ENCODE assay signal across 15 cellular contexts in the genomic region with DNA sequence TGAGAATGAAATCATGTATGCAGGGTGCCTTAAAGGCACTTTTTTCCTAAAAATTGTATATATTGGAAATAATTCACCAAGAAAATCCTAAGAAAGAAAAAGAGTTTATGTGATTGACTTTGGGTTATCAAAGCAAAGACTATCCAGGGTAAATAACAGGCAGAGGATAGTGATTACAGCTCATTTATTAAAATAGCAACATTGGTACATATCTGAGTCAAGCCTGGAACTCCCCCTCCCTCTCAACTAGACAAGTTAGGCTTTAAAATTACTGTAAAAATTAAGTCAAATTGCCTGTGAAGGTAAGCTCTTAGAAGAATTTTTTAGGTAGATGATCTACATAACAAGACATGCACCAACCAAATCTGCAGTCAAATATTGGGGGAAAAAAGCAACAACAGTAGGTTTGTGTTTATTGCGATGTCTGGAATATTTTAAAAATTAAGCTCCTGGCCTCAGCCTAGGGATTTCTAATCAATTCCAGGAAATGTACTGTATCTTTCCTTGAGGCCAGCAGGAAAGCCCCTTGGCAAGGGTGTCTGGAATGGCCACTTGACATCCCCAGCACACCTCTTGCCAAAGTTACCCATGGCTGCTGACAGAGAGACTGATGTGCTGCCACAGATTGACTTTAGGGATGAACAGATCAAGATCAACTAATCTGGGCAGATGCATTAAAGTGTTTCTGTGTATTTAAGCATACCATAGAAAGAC. TPM values are rescaled to one million over a fixed set of nuclear protein-coding genes. Genes with fewer than 3 reads are reported as not detected.
A peak's percentile ranks its signal among the peaks of the same experiment; 100 is the strongest.
DNase-seq lines count a peak whose midpoint lies in the region; ATAC-seq and TF ChIP-seq lines count a peak whose summit lies in the region.
"Had no signal": no experiment of that assay in that cellular context is flagged by ENCODE, and none has a peak within 500 bp of the region (broad histone marks: within the 10 kb centered on the region; RNA-seq: fewer than 3 reads in every experiment).

No MANE protein-coding gene starts in this region.

- CTCF ChIA-PET in T-cell (lab: Charles Lee) = interaction anchor here (0.6 to 3.5 kb wide), 10 partner anchors 10 to 98 kb away, joined by 3 to 26 read pairs (median 4); a partner anchor contains a TSS

- peak; percentile 67 for DNase-seq in activated CD4-positive, alpha-beta T cell treated with anti-CD3 and anti-CD28 coated beads, Interleukin-2, amount 10 ng/mL, durations not matched to agents 24 days and 14 days
- no peak for DNase-seq in activated CD4-positive, alpha-beta T cell treated with anti-CD3 and anti-CD28 coated beads for 48 hours
- DNase-seq in T-cell (no peak), naive B cell (no peak), NCI-H2081 treated with DMSO at 0.1 percent for 48 hours (lab: John Stamatoyannopoulos, UW) (no peak), NCI-H2107 (lab: John Stamatoyannopoulos, UW) (no peak), GM13976 (ENCODE audit: low spot score) (no peak)
- DNase-seq: DMS53; mucosa of descending colon; NCI-H1694; NCI-H526 treated with DMSO at 0.1 percent for 48 hours; SHP77; stimulated activated CD4-positive, alpha-beta T cell treated with anti-CD3 and anti-CD28 coated beads, Interleukin-12 subunit alpha, Interleukin-12 subunit beta, amount 100 ng/mL, for 4 hours; upper lobe of left lung had no signal

- peak overlapping the region; percentile 69 for H3K4me3 Mint-ChIP-seq in activated CD4-positive, alpha-beta T cell treated with anti-CD3 and anti-CD28 coated beads, Interleukin-2, amount 10 ng/mL, durations not matched to agents 24 days and 14 days
- H3K4me3 Mint-ChIP-seq in T-cell (peak overlapping the region; percentile 57 to 76 (median 71)), naive B cell (peak overlapping the region in 6 of 8 donors; percentile 8 to 76 (median 61))

- in situ Hi-C loops in GM13976 (cut with MboI; ENCODE audit: low sequenced_read_pairs, unreplicated experiment) = no loop called here

- ATAC-seq in GM19351 (IDR thresholded peaks at IDR 0.05; ENCODE audit: unreplicated experiment) (peak; percentile 31), T-cell (replicated peaks in 1 of 4) (no peak), naive B cell (ENCODE audit: low read depth in 2 of 2) (no peak)
- ATAC-seq: mucosa of descending colon had no signal

- TF ChIP-seq CTCF in GM13976 (IDR thresholded peaks at IDR 0.05; ENCODE audit: borderline replicate concordance, control extremely low read depth, extremely low read depth, insufficient read depth, missing control alignments) = no peak

- intact Hi-C loops in activated CD4-positive, alpha-beta T cell treated with anti-CD3 and anti-CD28 coated beads, Interleukin-2, amount 10 ng/mL, durations not matched to agents 24 days and 14 days (cut with micrococcal nuclease) = loop anchor here (1.0 to 5.0 kb wide), 3 partner anchors 56 to 909 kb away; no protein-coding TSS in a partner anchor

- H3K27ac Mint-ChIP-seq in activated CD4-positive, alpha-beta T cell treated with anti-CD3 and anti-CD28 coated beads, Interleukin-2, amount 10 ng/mL, durations not matched to agents 24 days and 14 days = peak overlapping the region; percentile 90
- H3K27ac Mint-ChIP-seq in T-cell = peak overlapping the region; percentile 92 to 93
- H3K27ac Mint-ChIP-seq in naive B cell = peak overlapping the region in 1 of 6 donors; percentile 49

- peaks cover 5% of the 10 kb centered on the region for H3K36me3 Mint-ChIP-seq in activated CD4-positive, alpha-beta T cell treated with anti-CD3 and anti-CD28 coated beads, Interleukin-2, amount 10 ng/mL, durations not matched to agents 24 days and 14 days (ENCODE audit: low read depth)
- H3K36me3 Mint-ChIP-seq in T-cell (peaks cover 6% of the 10 kb centered on the region), naive B cell (peaks cover 0 to 8% of the 10 kb centered on the region in 2 donors)

- H3K4me1 Mint-ChIP-seq in activated CD4-positive, alpha-beta T cell treated with anti-CD3 and anti-CD28 coated beads, Interleukin-2, amount 10 ng/mL, durations not matched to agents 24 days and 14 days = peaks cover 51% of the 10 kb centered on the region
- H3K4me1 Mint-ChIP-seq in T-cell (peaks cover 60 to 63% (median 61%) of the 10 kb centered on the region in 3 donors), naive B cell (peaks cover 15 to 27% (median 24%) of the 10 kb centered on the region in 3 donors)

- POLR2A ChIA-PET in T-cell (lab: Charles Lee) = interaction anchor here (0.5 to 3.2 kb wide), 9 partner anchors 17 to 326 kb away, joined by 3 to 16 read pairs (median 6); a partner anchor contains a TSS

- no peaks in the 10 kb centered on the region for H3K27me3 Mint-ChIP-seq in activated CD4-positive, alpha-beta T cell treated with anti-CD3 and anti-CD28 coated beads, Interleukin-2, amount 10 ng/mL, durations not matched to agents 24 days and 14 days
- H3K27me3 Mint-ChIP-seq in T-cell (no peaks in the 10 kb centered on the region), naive B cell (peaks cover 0 to 8% (median 0%) of the 10 kb centered on the region in 3 donors)

- H3K9me3 Mint-ChIP-seq in activated CD4-positive, alpha-beta T cell treated with anti-CD3 and anti-CD28 coated beads, Interleukin-2, amount 10 ng/mL, durations not matched to agents 24 days and 14 days = peaks cover 11% of the 10 kb centered on the region
- H3K9me3 Mint-ChIP-seq in T-cell (peaks cover 0 to 14% (median 8%) of the 10 kb centered on the region in 3 donors), naive B cell (peaks cover 0 to 22% (median 13%) of the 10 kb centered on the region in 7 donors)

RNA-seq across cellular contexts. Expression of a gene that starts 31.2 kb away (rescaled TPM):
- total RNA-seq in activated CD4-positive, alpha-beta T cell treated with anti-CD3 and anti-CD28 coated beads, Interleukin-2, amount 10 ng/mL, durations not matched to agents 24 days and 14 days = 94.4 and 104 TPM in 2 replicates
- total RNA-seq in T-cell = 100 to 1,000 TPM in 1 of 5 donors, 10 to 100 TPM in 4; 51.4 to 112 (median 69.7) TPM
- 10 to 100 TPM; 28.1 to 57.2 (median 47.6) TPM for polyA plus RNA-seq in naive B cell (ENCODE audit: low read depth in 6 of 6)
